Comparison of ENCODE assay signal across 17 cellular contexts in genomic region chr5:7910738-7911428, GRCh38. TPM values are rescaled to one million over a fixed set of nuclear protein-coding genes. Genes with fewer than 3 reads are reported as not detected.
DNase-seq lines count a peak whose midpoint lies in the region; ATAC-seq and TF ChIP-seq lines count a peak whose summit lies in the region.
"Had no signal": no experiment of that assay in that cellular context is flagged by ENCODE, and none has a peak within 500 bp of the region (broad histone marks: within the 10 kb centered on the region; RNA-seq: fewer than 3 reads in every experiment).

No MANE protein-coding gene starts in this region.

- no peak overlapping the region for H3K27ac Mint-ChIP-seq in activated CD4-positive, alpha-beta memory T cell treated with anti-CD3 and anti-CD28 coated beads for 36 hours
- H3K27ac Mint-ChIP-seq: activated naive CD8-positive, alpha-beta T cell; H9 had no signal

- H3K9ac ChIP-seq in OCI-LY3 (ENCODE audit: low read length) = peak overlapping the region; percentile 64

- no peaks in the 10 kb centered on the region for H4K20me1 ChIP-seq in OCI-LY3 (ENCODE audit: insufficient read depth, low read length)

- H3K4me3 Mint-ChIP-seq in activated CD4-positive, alpha-beta memory T cell treated with anti-CD3 and anti-CD28 coated beads for 36 hours = no peak overlapping the region
- H3K4me3 Mint-ChIP-seq: activated naive CD8-positive, alpha-beta T cell; H9 had no signal

- H2AFZ ChIP-seq in OCI-LY3 (ENCODE audit: low read depth, low read length) = no peak overlapping the region

- no peaks in the 10 kb centered on the region for H3K79me2 ChIP-seq in OCI-LY3 (ENCODE audit: low read length)

- peaks cover 27% of the 10 kb centered on the region for H3K4me1 ChIP-seq in OCI-LY3 (ENCODE audit: low read length)

- H3K9me3 Mint-ChIP-seq in activated CD4-positive, alpha-beta memory T cell treated with anti-CD3 and anti-CD28 coated beads for 36 hours = peaks cover 62% of the 10 kb centered on the region

- H3K4me3 ChIP-seq in OCI-LY3 (ENCODE audit: low read length) (peak overlapping the region; percentile 48), foreskin fibroblast (ENCODE audit: low read depth in 1 of 2, low read length in 2 of 2) (no peak overlapping the region)

- peaks cover 7% of the 10 kb centered on the region; the same call in 1 of the 2 replicates for H3K9me3 ChIP-seq in OCI-LY3 (ENCODE audit: insufficient read depth, low read length)

- no peaks in the 10 kb centered on the region for H3K4me1 Mint-ChIP-seq in activated CD4-positive, alpha-beta memory T cell treated with anti-CD3 and anti-CD28 coated beads for 36 hours (ENCODE audit: low read depth)
- H3K4me1 Mint-ChIP-seq: H9 had no signal

- peaks cover 4% of the 10 kb centered on the region for H3K27me3 Mint-ChIP-seq in activated CD4-positive, alpha-beta memory T cell treated with anti-CD3 and anti-CD28 coated beads for 36 hours
- H3K27me3 Mint-ChIP-seq: activated naive CD8-positive, alpha-beta T cell had no signal

- H3K27me3 ChIP-seq in OCI-LY3 (ENCODE audit: low read depth, low read length) = no peaks in the 10 kb centered on the region

- H3K27ac ChIP-seq in OCI-LY3 (ENCODE audit: low read length) = peak overlapping the region; percentile 100

- peak overlapping the region; percentile 73 for H3K4me2 ChIP-seq in OCI-LY3 (ENCODE audit: low read length)

- H3K36me3 Mint-ChIP-seq in activated CD4-positive, alpha-beta memory T cell treated with anti-CD3 and anti-CD28 coated beads for 36 hours = peaks cover 58% of the 10 kb centered on the region

- POLR2A ChIA-PET in activated CD4-positive, alpha-beta memory T cell treated with anti-CD3 and anti-CD28 coated beads for 36 hours (lab: Charles Lee) = interaction anchor here (0.6 kb wide), 1 partner anchor 143 kb away, joined by 5 read pairs; no protein-coding TSS in a partner anchor

- CTCF ChIA-PET in activated CD4-positive, alpha-beta memory T cell treated with anti-CD3 and anti-CD28 coated beads for 36 hours (lab: Charles Lee) = interaction anchor here (0.6 to 1.4 kb wide), 2 partner anchors 24 to 1297 kb away, joined by 3 to 5 read pairs; no protein-coding TSS in a partner anchor

- peak; percentile 88 for ATAC-seq in GM18868 (IDR thresholded peaks at IDR 0.05; ENCODE audit: unreplicated experiment)
- ATAC-seq in GM21529 (IDR thresholded peaks at IDR 0.05; ENCODE audit: unreplicated experiment) = peak; percentile 70
- peak; percentile 46 for ATAC-seq in HG03135 (IDR thresholded peaks at IDR 0.05; ENCODE audit: unreplicated experiment)
- no peak for ATAC-seq in HG03460 (IDR thresholded peaks at IDR 0.05; ENCODE audit: unreplicated experiment)

- H3K36me3 ChIP-seq in OCI-LY3 (replicated peaks; ENCODE audit: low read depth, low read length) = peaks cover 38% of the 10 kb centered on the region

- TF ChIP-seq CTCF in OCI-LY3 (IDR thresholded peaks at IDR 0.05; ENCODE audit: low read depth, low read length) (no peak), foreskin fibroblast (IDR thresholded peaks at IDR 0.05; ENCODE audit: low read depth, low read length) (no peak)

- intact Hi-C loops in activated CD4-positive, alpha-beta memory T cell treated with anti-CD3 and anti-CD28 coated beads for 36 hours (cut with micrococcal nuclease) = no loop called here

- DNase-seq in HCEC 1CT (no peak), foreskin fibroblast (no peak)
- no peak for DNase-seq in activated CD4-positive, alpha-beta memory T cell treated with anti-CD3 and anti-CD28 coated beads for 36 hours
- DNase-seq: cerebellar nuclear complex, H9, midbrain, NCI-H2081 treated with DMSO at 0.1 percent for 48 hours had no signal

RNA-seq across cellular contexts. Expression of gene MTRR, which starts 41.9 kb away (rescaled TPM):
- 10 to 100 TPM; 45.2 to 47.1 TPM for total RNA-seq in activated CD4-positive, alpha-beta memory T cell treated with anti-CD3 and anti-CD28 coated beads for 36 hours

RNA-seq across cellular contexts. Expression of gene FASTKD3, which starts 42.1 kb away (rescaled TPM):
- 1 to 10 TPM; 6.9 to 7.5 TPM for total RNA-seq in activated CD4-positive, alpha-beta memory T cell treated with anti-CD3 and anti-CD28 coated beads for 36 hours

RNA-seq across cellular contexts. Expression of gene CFAP90, which starts 60.0 kb away (rescaled TPM):
- total RNA-seq in activated CD4-positive, alpha-beta memory T cell treated with anti-CD3 and anti-CD28 coated beads for 36 hours = not detected
- total RNA-seq: Daoy, endothelial cell of umbilical vein, LHCN-M2, osteocyte had no signal
